Comparison of ENCODE assay signal across 9 cellular contexts in genomic region chr3:183560607-183561006, GRCh38. TPM values are rescaled to one million over a fixed set of nuclear protein-coding genes. Genes with fewer than 3 reads are reported as not detected.
DNase-seq lines count a peak whose midpoint lies in the region; ATAC-seq, FAIRE-seq and TF ChIP-seq lines count a peak whose summit lies in the region.
"Had no signal": no experiment of that assay in that cellular context is flagged by ENCODE, and none has a peak within 500 bp of the region (broad histone marks: within the 10 kb centered on the region; RNA-seq: fewer than 3 reads in every experiment).

No MANE protein-coding gene starts in this region.

- no peaks in the 10 kb centered on the region for H3K27me3 ChIP-seq in small intestine (ENCODE audit: control insufficient read depth in 2 of 2, insufficient read depth in 2 of 2, low read length in 2 of 2)
- H3K27me3 ChIP-seq in dorsolateral prefrontal cortex: no peaks in the 10 kb centered on the region

- H3K9me3 ChIP-seq in small intestine (ENCODE audit: control insufficient read depth, low read depth): no peaks in the 10 kb centered on the region

- H3K4me3 ChIP-seq in small intestine (ENCODE audit: low read depth in 1 of 2, low read length in 2 of 2): no peak overlapping the region
- H3K4me3 ChIP-seq in dorsolateral prefrontal cortex: no peak overlapping the region

- TF ChIP-seq CTCF in dorsolateral prefrontal cortex (IDR thresholded peaks at IDR 0.05 in 54 of 56, conservative IDR thresholded peaks at IDR 0.05 in 2 of 56; ENCODE audit: low read depth in 1 of 56, partially characterized antibody in 56 of 56): peak in 14 of 56 donors; percentile 8 to 40 (median 20)

- no peaks in the 10 kb centered on the region for H3K36me3 Mint-ChIP-seq in activated T-cell treated with anti-CD3 and anti-CD28 coated beads, Interleukin-2, amount 50 U/mL, for 4 hours (ENCODE audit: insufficient read depth)

- no peak overlapping the region for H3K4me3 Mint-ChIP-seq in activated T-cell treated with anti-CD3 and anti-CD28 coated beads, Interleukin-2, amount 50 U/mL, for 4 hours

- H3K27ac ChIP-seq in small intestine (ENCODE audit: low read depth in 1 of 2, low read length in 1 of 2) (no peak overlapping the region), dorsolateral prefrontal cortex (no peak overlapping the region)

- no peaks in the 10 kb centered on the region for H3K27me3 Mint-ChIP-seq in activated T-cell treated with anti-CD3 and anti-CD28 coated beads, Interleukin-2, amount 50 U/mL, for 4 hours (ENCODE audit: low read depth)

- H3K4me1 Mint-ChIP-seq in activated T-cell treated with anti-CD3 and anti-CD28 coated beads, Interleukin-2, amount 50 U/mL, for 4 hours (ENCODE audit: low read depth): peaks cover 27% of the 10 kb centered on the region

- 80 to 87% (median 83%) methylated on average over 9 of the region's 9 CpGs for WGBS in small intestine, 3 donors

- no peak for ATAC-seq in activated T-cell treated with anti-CD3 and anti-CD28 coated beads, Interleukin-2, amount 50 U/mL, for 4 hours

- DNase-seq in activated T-cell treated with anti-CD3 and anti-CD28 coated beads, Interleukin-2, amount 50 U/mL, for 4 hours: peak; percentile 16
- DNase-seq in activated T-cell treated with anti-CD3 and anti-CD28 coated beads, Interleukin-2, amount 50 U/mL, for 48 hours: no peak
- DNase-seq in MV-4-11 (lab: John Stamatoyannopoulos, UW) (peak; percentile 35), dermis blood vessel endothelial cell (peak; percentile 54), small intestine (peak; percentile 79), SW480 (ENCODE audit: low spot score) (no peak), AG20443 (ENCODE audit: low spot score) (no peak), dorsolateral prefrontal cortex (no peak)
- DNase-seq: kidney glomerular epithelial cell had no signal

- no peaks in the 10 kb centered on the region for H3K9me3 Mint-ChIP-seq in activated T-cell treated with anti-CD3 and anti-CD28 coated beads, Interleukin-2, amount 50 U/mL, for 4 hours

- FAIRE-seq in small intestine (lab: Jason Lieb, UNC): no peak

- intact Hi-C loops in dorsolateral prefrontal cortex (cut with DNase I): no loop called here

- H3K4me1 ChIP-seq in small intestine (ENCODE audit: control insufficient read depth in 2 of 2, insufficient read depth in 1 of 2, low read depth in 1 of 2, low read length in 1 of 2): no peaks in the 10 kb centered on the region

- H3K36me3 ChIP-seq in small intestine (ENCODE audit: control insufficient read depth in 2 of 2, insufficient read depth in 2 of 2, low read length in 2 of 2): no peaks in the 10 kb centered on the region

RNA-seq across cellular contexts. Expression of gene KLHL6, which starts 5.1 kb away (rescaled TPM):
- 10 to 100 TPM; 27.9 to 35.5 (median 29.9) TPM for total RNA-seq in activated T-cell treated with anti-CD3 and anti-CD28 coated beads, Interleukin-2, amount 50 U/mL, for 4 hours
- 5.1 and 8.2 TPM in 2 replicates for total RNA-seq in dermis blood vessel endothelial cell
- 1 to 10 TPM in 2 of 3 donors, under 1 TPM in 1; 0.22 to 2.0 (median 1.1) TPM for polyA plus RNA-seq in small intestine
- total RNA-seq in dorsolateral prefrontal cortex: 1 to 10 TPM in 86 of 120 experiments, under 1 TPM in 33, not detected in 1; 0.42 to 7.3 (median 1.4) TPM

Comparison
In these comparisons a context has a peak if more than half of its experiments do, and no peak if none do; other contexts are left out.
1. DNase-seq: peak in activated T-cell treated with anti-CD3 and anti-CD28 coated beads, Interleukin-2, amount 50 U/mL, for 4 hours (single experiment), MV-4-11 (single experiment), dermis blood vessel endothelial cell (single experiment) and small intestine (single experiment); none in activated T-cell treated with anti-CD3 and anti-CD28 coated beads, Interleukin-2, amount 50 U/mL, for 48 hours (0 of 2), SW480 (single experiment), AG20443 (single experiment) and dorsolateral prefrontal cortex (0 of 10).